Comparison of ENCODE assay signal across 8 cellular contexts in the genomic region with DNA sequence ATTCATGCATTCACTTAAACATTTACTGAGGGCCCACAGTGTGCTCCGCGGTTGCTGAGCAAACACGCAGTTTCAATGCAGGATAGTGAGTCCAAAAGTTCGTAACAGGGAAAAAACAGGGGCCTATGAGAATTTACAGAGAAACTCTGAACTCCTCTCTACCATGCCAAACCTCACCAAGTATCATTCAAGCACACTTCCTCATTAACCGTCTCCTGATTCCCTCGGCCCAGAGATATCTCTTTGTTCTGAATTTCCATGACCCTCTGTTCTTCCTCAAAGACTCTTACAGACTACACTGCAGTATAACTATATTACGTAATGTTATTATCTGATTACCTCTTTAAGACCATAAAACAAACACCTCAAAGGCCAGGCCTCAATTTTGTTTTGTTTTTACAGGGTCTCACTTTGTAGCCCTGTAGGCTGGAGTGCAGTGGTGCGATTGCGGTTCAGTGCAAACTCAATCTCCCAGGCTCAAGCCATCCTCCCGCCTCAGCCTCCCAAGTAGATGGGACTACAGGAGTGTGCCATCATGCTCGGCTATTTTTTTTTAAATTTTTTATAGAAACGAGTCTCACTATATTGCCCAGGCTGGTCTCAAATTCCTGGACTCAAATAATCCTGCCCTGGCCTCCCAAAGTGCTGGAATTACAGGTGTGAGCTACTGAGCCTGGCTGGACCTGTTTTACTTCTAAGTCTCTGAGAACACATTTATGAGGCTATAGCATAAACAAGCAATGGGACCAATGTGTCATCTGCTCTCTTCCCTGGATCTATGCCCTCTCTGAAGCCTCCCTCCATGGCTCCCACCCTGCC. TPM values are rescaled to one million over a fixed set of nuclear protein-coding genes. Genes with fewer than 3 reads are reported as not detected.
DNase-seq lines count a peak whose midpoint lies in the region; ATAC-seq and TF ChIP-seq lines count a peak whose summit lies in the region.

No MANE protein-coding gene starts in this region.

- peak overlapping the region; percentile 89 for H3K27ac Mint-ChIP-seq in activated CD4-positive, alpha-beta T cell treated with anti-CD3 and anti-CD28 coated beads, Interleukin-2, amount 10 ng/mL, durations not matched to agents 24 days and 14 days
- H3K27ac Mint-ChIP-seq in stimulated activated naive B cell treated with anti-CD40 and anti-IgM and Interleukin-4, amounts not matched to agents 10 μg/mL and 1 μg/mL and 100 μg/mL, for 72 hours = peak overlapping the region; percentile 70

- peaks cover 66% of the 10 kb centered on the region for H3K4me1 Mint-ChIP-seq in activated CD4-positive, alpha-beta T cell treated with anti-CD3 and anti-CD28 coated beads, Interleukin-2, amount 10 ng/mL, durations not matched to agents 24 days and 14 days
- H3K4me1 Mint-ChIP-seq in stimulated activated naive B cell treated with anti-CD40 and anti-IgM and Interleukin-4, amounts not matched to agents 10 μg/mL and 1 μg/mL and 100 μg/mL, for 72 hours = peaks cover 53 to 64% of the 10 kb centered on the region in 2 donors

- peak overlapping the region; percentile 19 for H3K4me3 ChIP-seq in fibroblast of pulmonary artery (replicated peaks; ENCODE audit: low read depth, low read length)

- peak; percentile 13 to 17 for ATAC-seq in stimulated activated naive B cell treated with anti-CD40 and anti-IgM and Interleukin-4, amounts not matched to agents 10 μg/mL and 1 μg/mL and 100 μg/mL, for 72 hours (replicated peaks)
- no peak for ATAC-seq in HG02840 (IDR thresholded peaks at IDR 0.05; ENCODE audit: low FRiP score, unreplicated experiment)
- ATAC-seq in GM19395 (IDR thresholded peaks at IDR 0.05; ENCODE audit: unreplicated experiment) = no peak
- ATAC-seq in HG02852 (IDR thresholded peaks at IDR 0.05; ENCODE audit: unreplicated experiment) = no peak

- H3K36me3 Mint-ChIP-seq in activated CD4-positive, alpha-beta T cell treated with anti-CD3 and anti-CD28 coated beads, Interleukin-2, amount 10 ng/mL, durations not matched to agents 24 days and 14 days (ENCODE audit: low read depth) = peaks cover 42% of the 10 kb centered on the region
- peaks cover 18 to 36% of the 10 kb centered on the region in 2 donors for H3K36me3 Mint-ChIP-seq in stimulated activated naive B cell treated with anti-CD40 and anti-IgM and Interleukin-4, amounts not matched to agents 10 μg/mL and 1 μg/mL and 100 μg/mL, for 72 hours

- H3K27me3 Mint-ChIP-seq in activated CD4-positive, alpha-beta T cell treated with anti-CD3 and anti-CD28 coated beads, Interleukin-2, amount 10 ng/mL, durations not matched to agents 24 days and 14 days = no peaks in the 10 kb centered on the region
- H3K27me3 Mint-ChIP-seq in stimulated activated naive B cell treated with anti-CD40 and anti-IgM and Interleukin-4, amounts not matched to agents 10 μg/mL and 1 μg/mL and 100 μg/mL, for 72 hours = no peaks in the 10 kb centered on the region

- H3K4me3 Mint-ChIP-seq in activated CD4-positive, alpha-beta T cell treated with anti-CD3 and anti-CD28 coated beads, Interleukin-2, amount 10 ng/mL, durations not matched to agents 24 days and 14 days = peak overlapping the region; percentile 78
- peak overlapping the region; percentile 72 to 84 for H3K4me3 Mint-ChIP-seq in stimulated activated naive B cell treated with anti-CD40 and anti-IgM and Interleukin-4, amounts not matched to agents 10 μg/mL and 1 μg/mL and 100 μg/mL, for 72 hours

- no peaks in the 10 kb centered on the region for H3K9me3 Mint-ChIP-seq in activated CD4-positive, alpha-beta T cell treated with anti-CD3 and anti-CD28 coated beads, Interleukin-2, amount 10 ng/mL, durations not matched to agents 24 days and 14 days
- H3K9me3 Mint-ChIP-seq in stimulated activated naive B cell treated with anti-CD40 and anti-IgM and Interleukin-4, amounts not matched to agents 10 μg/mL and 1 μg/mL and 100 μg/mL, for 72 hours = no peaks in the 10 kb centered on the region

- intact Hi-C loops in activated CD4-positive, alpha-beta T cell treated with anti-CD3 and anti-CD28 coated beads, Interleukin-2, amount 10 ng/mL, durations not matched to agents 24 days and 14 days (cut with micrococcal nuclease) = loop anchor here (5.0 kb wide), 1 partner anchor 1437 kb away; a partner anchor contains a TSS

- no peak for DNase-seq in activated CD4-positive, alpha-beta T cell treated with anti-CD3 and anti-CD28 coated beads, Interleukin-2, amount 10 ng/mL, durations not matched to agents 24 days and 14 days
- no peak for DNase-seq in activated CD4-positive, alpha-beta T cell treated with anti-CD3 and anti-CD28 coated beads, Interleukin-2, amount 50 U/mL, for 4 hours
- DNase-seq in SK-N-DZ (ENCODE audit: low spot score) = peak; percentile 21
- no peak for DNase-seq in fibroblast of pulmonary artery (ENCODE audit: low read depth)
- no peak for DNase-seq in stimulated activated naive B cell treated with anti-CD40 and anti-IgM and Interleukin-4, amounts not matched to agents 10 μg/mL and 1 μg/mL and 100 μg/mL, for 72 hours

- TF ChIP-seq CTCF in fibroblast of pulmonary artery (IDR thresholded peaks at IDR 0.05; ENCODE audit: low read length, missing control alignments) = no peak

RNA-seq across cellular contexts. Expression of a gene that starts 3.6 kb away (rescaled TPM):
- 47.0 and 51.2 TPM in 2 replicates for total RNA-seq in activated CD4-positive, alpha-beta T cell treated with anti-CD3 and anti-CD28 coated beads, Interleukin-2, amount 10 ng/mL, durations not matched to agents 24 days and 14 days
- 38.9 and 51.2 TPM in 2 replicates for polyA plus RNA-seq in SK-N-DZ (2014; cell fraction: cytosol; rRNA removed)
- 78.9 and 90.3 TPM in 2 replicates for polyA plus RNA-seq in SK-N-DZ (2014; cell fraction: nucleus; rRNA removed)

RNA-seq across cellular contexts. Expression of a gene that starts 3.7 kb away (rescaled TPM):
- total RNA-seq in activated CD4-positive, alpha-beta T cell treated with anti-CD3 and anti-CD28 coated beads, Interleukin-2, amount 10 ng/mL, durations not matched to agents 24 days and 14 days = 28.1 and 32.4 TPM in 2 replicates
- 21.2 and 26.0 TPM in 2 replicates for polyA plus RNA-seq in SK-N-DZ (2014; cell fraction: cytosol; rRNA removed)
- polyA plus RNA-seq in SK-N-DZ (2014; cell fraction: nucleus; rRNA removed) = 11.9 and 15.7 TPM in 2 replicates

RNA-seq across cellular contexts. Expression of a gene that starts 32.3 kb away (rescaled TPM):
- total RNA-seq in activated CD4-positive, alpha-beta T cell treated with anti-CD3 and anti-CD28 coated beads, Interleukin-2, amount 10 ng/mL, durations not matched to agents 24 days and 14 days = 51.2 and 56.3 TPM in 2 replicates
- 29.2 and 66.0 TPM in 2 replicates for polyA plus RNA-seq in SK-N-DZ (2014; cell fraction: cytosol; rRNA removed)
- polyA plus RNA-seq in SK-N-DZ (2014; cell fraction: nucleus; rRNA removed) = 22.7 and 41.5 TPM in 2 replicates

RNA-seq across cellular contexts. Expression of a gene that starts 50.9 kb away (rescaled TPM):
- total RNA-seq in activated CD4-positive, alpha-beta T cell treated with anti-CD3 and anti-CD28 coated beads, Interleukin-2, amount 10 ng/mL, durations not matched to agents 24 days and 14 days = 19.4 and 20.7 TPM in 2 replicates
- polyA plus RNA-seq in SK-N-DZ (2014; cell fraction: cytosol; rRNA removed) = 6.3 and 6.6 TPM in 2 replicates
- 1.8 and 2.7 TPM in 2 replicates for polyA plus RNA-seq in SK-N-DZ (2014; cell fraction: nucleus; rRNA removed)

Comparison
In these comparisons a context has a peak if more than half of its experiments do, and no peak if none do; other contexts are left out.
1. ATAC-seq: peak in stimulated activated naive B cell treated with anti-CD40 and anti-IgM and Interleukin-4, amounts not matched to agents 10 μg/mL and 1 μg/mL and 100 μg/mL, for 72 hours (2 of 2); none in HG02840 (single experiment), GM19395 (single experiment) and HG02852 (single experiment).